Comparison of ENCODE assay signal across 13 cellular contexts in the genomic region with DNA sequence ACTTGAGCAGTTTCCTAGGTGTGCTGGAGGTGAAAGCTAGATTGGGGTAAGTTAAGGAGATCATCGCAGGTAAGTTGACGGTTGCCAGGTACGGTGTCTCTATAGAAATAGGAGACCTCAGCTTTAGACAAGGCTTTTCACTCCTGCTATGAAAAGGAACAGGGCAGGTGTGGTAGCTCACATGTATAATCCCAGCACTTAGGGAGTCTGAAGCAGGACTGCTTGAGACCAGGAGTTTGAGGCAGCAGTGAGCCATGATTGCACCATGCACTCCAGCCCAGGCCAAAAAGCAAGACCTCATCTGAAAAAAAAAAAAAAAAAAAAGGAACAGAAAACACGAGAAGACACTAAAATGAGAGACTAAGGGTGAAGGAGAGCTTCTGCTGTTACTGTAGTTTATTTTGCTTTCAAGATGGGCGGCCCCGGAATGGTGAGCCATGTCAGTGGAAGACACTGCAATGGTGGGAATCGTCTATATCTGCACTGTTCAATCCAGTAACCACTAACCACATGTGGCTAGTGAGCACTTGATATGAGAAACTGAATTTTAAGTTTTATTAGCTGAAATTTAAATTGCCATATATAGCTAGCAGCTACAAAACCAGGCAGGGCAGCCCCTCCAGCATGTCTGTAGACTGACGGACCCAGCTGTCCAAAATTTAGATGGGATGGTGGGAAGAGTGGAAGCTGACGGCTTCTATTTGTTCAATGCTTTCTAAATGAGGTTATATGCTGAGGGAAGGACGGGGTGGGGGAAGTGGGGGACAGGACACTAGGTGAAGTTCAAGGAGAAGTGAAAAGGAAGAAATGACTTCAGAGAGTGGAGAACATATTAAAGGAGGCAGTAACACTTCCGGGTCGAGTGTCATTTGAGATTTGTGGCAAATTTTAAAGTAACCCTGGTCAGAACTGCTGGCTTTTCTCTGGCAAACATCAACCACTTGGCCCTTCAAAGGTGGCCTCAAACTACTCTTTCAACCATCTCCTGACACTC. TPM values are rescaled to one million over a fixed set of nuclear protein-coding genes. Genes with fewer than 3 reads are reported as not detected.
DNase-seq lines count a peak whose midpoint lies in the region; ATAC-seq, FAIRE-seq and TF ChIP-seq lines count a peak whose summit lies in the region.
"Had no signal": no experiment of that assay in that cellular context is flagged by ENCODE, and none has a peak within 500 bp of the region (broad histone marks: within the 10 kb centered on the region; RNA-seq: fewer than 3 reads in every experiment).

No MANE protein-coding gene starts in this region.

- H3K27me3 ChIP-seq in foreskin keratinocyte = no peaks in the 10 kb centered on the region
- H3K27me3 ChIP-seq: upper lobe of left lung had no signal

- no peaks in the 10 kb centered on the region for H3K9me3 Mint-ChIP-seq in central memory CD8-positive, alpha-beta T cell
- H3K9me3 Mint-ChIP-seq in Calu3 (ENCODE audit: low read depth, unreplicated experiment) = no peaks in the 10 kb centered on the region

- no peaks in the 10 kb centered on the region for H3K27me3 Mint-ChIP-seq in central memory CD8-positive, alpha-beta T cell
- H3K27me3 Mint-ChIP-seq in Calu3 (ENCODE audit: unreplicated experiment) = no peaks in the 10 kb centered on the region

- H3K4me1 ChIP-seq in foreskin keratinocyte = no peaks in the 10 kb centered on the region

- no TSS peak for BruUV-seq in Calu3 (replicated peaks; lab: Mats Ljungman, UMichigan)

- DNase-seq in GM10266 (ENCODE audit: extremely low spot score) (peak; percentile 47), RCC 7860 (ENCODE audit: low spot score) (no peak), NCI-H1417 treated with DMSO at 0.1 percent for 48 hours (lab: John Stamatoyannopoulos, UW) (no peak), Calu3 (no peak), foreskin keratinocyte (no peak)
- DNase-seq in central memory CD8-positive, alpha-beta T cell (ENCODE audit: low spot score in 2 of 2) = no peak
- DNase-seq: NCI-H1105 treated with DMSO at 0.1 percent for 48 hours, upper lobe of left lung had no signal

- H3K4me1 Mint-ChIP-seq in central memory CD8-positive, alpha-beta T cell = peaks cover 99% of the 10 kb centered on the region
- peaks cover 22% of the 10 kb centered on the region for H3K4me1 Mint-ChIP-seq in Calu3 (ENCODE audit: low read depth, unreplicated experiment)
- H3K4me1 Mint-ChIP-seq: mesothelial cell of epicardium had no signal

- FAIRE-seq in RCC 7860 (lab: Jason Lieb, UNC) = no peak
- FAIRE-seq: G401.6 had no signal

- peak overlapping the region; percentile 68 for H3K4me3 Mint-ChIP-seq in central memory CD8-positive, alpha-beta T cell
- H3K4me3 Mint-ChIP-seq in Calu3 (ENCODE audit: low read depth, unreplicated experiment) = no peak overlapping the region
- H3K4me3 Mint-ChIP-seq: mesothelial cell of epicardium had no signal

- no peak overlapping the region for H3K27ac ChIP-seq in foreskin keratinocyte
- H3K27ac ChIP-seq: SK-N-MC had no signal

- intact Hi-C loops in Calu3 (cut with micrococcal nuclease; ENCODE audit: unreplicated experiment) = loop anchor here (5.0 kb wide), 1 partner anchor 47 kb away; no protein-coding TSS in a partner anchor

- CTCF ChIA-PET in Calu3 (lab: Charles Lee) = interaction anchor here (0.6 to 1.2 kb wide), 6 partner anchors 9 to 1561 kb away, joined by 3 to 9 read pairs (median 4); no protein-coding TSS in a partner anchor

- peak overlapping the region; percentile 96 for H3K27ac Mint-ChIP-seq in central memory CD8-positive, alpha-beta T cell (ENCODE audit: low read depth)
- H3K27ac Mint-ChIP-seq in Calu3 (ENCODE audit: unreplicated experiment) = no peak overlapping the region
- H3K27ac Mint-ChIP-seq: mesothelial cell of epicardium had no signal

- ATAC-seq in GM19395 (IDR thresholded peaks at IDR 0.05; ENCODE audit: unreplicated experiment) = peak; percentile 61
- peak; percentile 44 for ATAC-seq in HG03175 (IDR thresholded peaks at IDR 0.05; ENCODE audit: unreplicated experiment)
- no peak for ATAC-seq in central memory CD8-positive, alpha-beta T cell (replicated peaks; ENCODE audit: extremely low read depth, poor library complexity, severe bottlenecking)
- ATAC-seq in foreskin keratinocyte = no peak

- H3K36me3 Mint-ChIP-seq in central memory CD8-positive, alpha-beta T cell (ENCODE audit: insufficient read depth) = peaks cover 42% of the 10 kb centered on the region
- H3K36me3 Mint-ChIP-seq in Calu3 (ENCODE audit: insufficient read depth, unreplicated experiment) = no peaks in the 10 kb centered on the region

- TF ChIP-seq CTCF in GM10266 (IDR thresholded peaks at IDR 0.05; ENCODE audit: control insufficient read depth, insufficient read depth, low read depth, missing control alignments) (no peak), Calu3 (IDR thresholded peaks at IDR 0.05; ENCODE audit: unreplicated experiment) (no peak), foreskin keratinocyte (conservative IDR thresholded peaks at IDR 0.05) (no peak)

RNA-seq across cellular contexts. Expression of a gene that starts 9.7 kb away (rescaled TPM):
- total RNA-seq in Calu3 (2022) (22.7 and 24.2 TPM in 2 replicates), foreskin keratinocyte (15.1 and 16.0 TPM in 2 replicates)
- polyA plus RNA-seq in foreskin keratinocyte = 6.3 and 6.7 TPM in 2 replicates

Comparison
In these comparisons a context has a peak if more than half of its experiments do, and no peak if none do; other contexts are left out.
1. ATAC-seq: peak in GM19395 (single experiment) and HG03175 (single experiment); none in central memory CD8-positive, alpha-beta T cell (single experiment) and foreskin keratinocyte (single experiment).